17 cellular contexts compared by ENCODE assay signal in the genomic region with DNA sequence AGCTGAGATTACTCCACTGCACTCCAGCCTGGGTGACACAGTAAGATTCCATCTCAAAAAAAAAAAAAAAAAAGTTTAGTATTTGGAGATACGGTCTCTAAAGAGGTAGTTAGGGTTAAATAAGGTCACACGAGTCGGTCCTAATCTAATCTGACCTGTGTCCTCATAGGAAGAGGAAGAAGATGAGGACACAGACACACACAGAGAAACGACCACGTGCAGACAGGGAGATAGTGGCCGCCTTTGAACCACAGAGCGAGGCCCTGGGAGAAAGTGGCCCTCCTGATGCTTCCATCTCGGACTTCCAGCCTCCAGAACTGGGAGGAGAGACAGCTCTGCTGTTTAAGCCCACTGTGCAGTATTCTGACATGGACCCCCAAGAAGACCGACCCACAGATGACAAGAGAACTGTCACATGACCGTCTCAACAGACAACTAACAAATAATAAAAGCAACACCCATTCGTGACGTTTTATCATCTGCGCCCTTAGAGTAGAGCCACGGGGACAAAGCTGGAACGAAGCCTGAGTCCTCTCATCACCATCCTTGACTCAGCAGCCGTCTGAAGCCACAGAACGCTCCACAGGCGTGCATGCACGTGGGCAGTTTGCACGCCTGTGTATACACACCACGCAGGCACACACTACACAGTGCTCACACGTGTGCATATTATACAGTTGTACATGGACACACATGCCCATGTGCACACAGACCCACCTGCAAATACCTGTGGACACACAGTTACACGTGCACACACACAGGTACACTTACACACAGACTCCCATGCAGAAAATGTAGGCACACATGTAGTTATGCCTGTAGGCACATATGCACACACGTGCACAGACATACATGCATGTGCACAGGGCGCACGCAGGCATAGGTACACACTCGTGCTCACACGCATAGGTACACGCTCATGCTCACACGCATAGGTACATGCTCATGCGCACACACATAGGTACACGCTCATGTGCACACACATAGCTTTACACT.
"Had no signal": no experiment of that assay in that cellular context is flagged by ENCODE, and none has a peak within 500 bp of the region (broad histone marks: within the 10 kb centered on the region; RNA-seq: fewer than 3 reads in every experiment).

No MANE protein-coding gene starts in this region.

- H3K36me3 ChIP-seq: cardiac muscle cell, upper lobe of left lung, WERI-Rb-1 had no signal

- H3K9me3 ChIP-seq: upper lobe of left lung had no signal

- H3K4me3 ChIP-seq: cardiac muscle cell, dorsolateral prefrontal cortex, skin epidermis, upper lobe of left lung had no signal

- H3K27me3 ChIP-seq: cardiac muscle cell, dorsolateral prefrontal cortex, upper lobe of left lung had no signal

- H3K27ac ChIP-seq: cardiac muscle cell, dorsolateral prefrontal cortex, skin epidermis, upper lobe of left lung, WERI-Rb-1 had no signal

- ATAC-seq: activated T-helper 17 cell treated with anti-CD3 and anti-CD28 coated beads, Interleukin-2, amount 50 U/mL, for 72 hours; natural killer cell treated with Interleukin-12 subunit alpha and Interleukin-12 subunit beta and Interleukin-15 and Interleukin-18, amount 100 ng/mL, for 72 hours; stimulated activated naive CD8-positive, alpha-beta T cell treated with anti-CD3 and anti-CD28 coated beads, Interleukin-15, Interleukin-2, amounts not matched to agents 100 U/mL and 50 U/mL, for 24 hours had no signal

- DNase-seq: activated CD4-positive, alpha-beta T cell treated with anti-CD3 and anti-CD28 coated beads, Interleukin-2, amount 50 U/mL, for 48 hours; activated naive CD4-positive, alpha-beta T cell treated with Interleukin-2 at 50 U/mL for 16 hours; aorta; dorsolateral prefrontal cortex; hypothalamus; kidney; nucleus accumbens; posterior cingulate gyrus; retina; stimulated activated CD4-positive, alpha-beta T cell treated with anti-CD3 and anti-CD28 coated beads, Interleukin-4, amount 100 ng/mL, for 4 hours; stimulated activated naive CD8-positive, alpha-beta T cell treated with anti-CD3 and anti-CD28 coated beads, Interleukin-15, Interleukin-2, amounts not matched to agents 100 U/mL and 50 U/mL, for 24 hours; WERI-Rb-1 had no signal
